9 cellular contexts compared by ENCODE assay signal in genomic region chr1:202056644-202057334, GRCh38. TPM values are rescaled to one million over a fixed set of nuclear protein-coding genes. Genes with fewer than 3 reads are reported as not detected.
DNase-seq lines count a peak whose midpoint lies in the region; ATAC-seq and TF ChIP-seq lines count a peak whose summit lies in the region.
"Had no signal": no experiment of that assay in that cellular context is flagged by ENCODE, and none has a peak within 500 bp of the region (broad histone marks: within the 10 kb centered on the region; RNA-seq: fewer than 3 reads in every experiment).

No MANE protein-coding gene starts in this region.

- no peaks in the 10 kb centered on the region for H3K27me3 ChIP-seq in esophagus muscularis mucosa

- WGBS in urinary bladder: 80% methylated on average over 17 of the region's 17 CpGs
- 100% methylated on average over 1 of the region's 17 CpGs for WGBS in esophagus muscularis mucosa

- no peaks in the 10 kb centered on the region for H3K9me3 Mint-ChIP-seq in stimulated activated naive CD8-positive, alpha-beta T cell treated with anti-CD3 and anti-CD28 coated beads, Interleukin-15, amount 100 ng/mL, for 72 hours
- H3K9me3 Mint-ChIP-seq: activated T-helper 17 cell treated with anti-CD3 and anti-CD28 coated beads, Interleukin-2, amount 50 U/mL, for 72 hours had no signal

- no peak for TF ChIP-seq EP300 in esophagus muscularis mucosa (IDR thresholded peaks at IDR 0.05)

- H3K27ac ChIP-seq in urinary bladder (ENCODE audit: low read depth) (peak overlapping the region; percentile 60), esophagus muscularis mucosa (replicated peaks in 1 of 4) (no peak overlapping the region)

- TF ChIP-seq POLR2A in esophagus muscularis mucosa (IDR thresholded peaks at IDR 0.05; ENCODE audit: low read depth): no peak

- intact Hi-C loops in esophagus muscularis mucosa (cut with DNase I): no loop called here

- H3K36me3 ChIP-seq in urinary bladder (ENCODE audit: insufficient read depth): no peaks in the 10 kb centered on the region
- no peaks in the 10 kb centered on the region for H3K36me3 ChIP-seq in esophagus muscularis mucosa

- no peak for TF ChIP-seq CTCF in esophagus muscularis mucosa (IDR thresholded peaks at IDR 0.05)

- no peaks in the 10 kb centered on the region for H3K4me1 ChIP-seq in urinary bladder (ENCODE audit: insufficient read depth)
- H3K4me1 ChIP-seq in esophagus muscularis mucosa: peaks cover 0 to 3% (median 0%) of the 10 kb centered on the region in 4 donors

- DNase-seq in NCI-H82 (lab: John Stamatoyannopoulos, UW): peak; percentile 52
- no peak for DNase-seq in NCI-H82 treated with DMSO at 0.1 percent for 48 hours (lab: John Stamatoyannopoulos, UW; ENCODE audit: unreplicated experiment)
- peak; percentile 9 for DNase-seq in NOMO-1 treated with dmso at 0.1 percent for 144 hours (lab: John Stamatoyannopoulos, UW; ENCODE audit: unreplicated experiment)
- DNase-seq in iPS-NIHi7 (ENCODE audit: extremely low spot score): peak; percentile 24
- DNase-seq in stimulated activated naive CD8-positive, alpha-beta T cell treated with anti-CD3 and anti-CD28 coated beads, Interleukin-15, amount 100 ng/mL, for 72 hours: no peak
- no peak for DNase-seq in esophagus muscularis mucosa (ENCODE audit: extremely low spot score)

- ATAC-seq in stimulated activated naive CD8-positive, alpha-beta T cell treated with anti-CD3 and anti-CD28 coated beads, Interleukin-15, amount 100 ng/mL, for 72 hours: no peak
- ATAC-seq in HG03521 (IDR thresholded peaks at IDR 0.05; ENCODE audit: unreplicated experiment): no peak
- ATAC-seq: activated T-helper 17 cell treated with anti-CD3 and anti-CD28 coated beads, Interleukin-2, amount 50 U/mL, for 72 hours had no signal

- H3K9me3 ChIP-seq in esophagus muscularis mucosa: no peaks in the 10 kb centered on the region

- no peak overlapping the region for H3K4me3 Mint-ChIP-seq in stimulated activated naive CD8-positive, alpha-beta T cell treated with anti-CD3 and anti-CD28 coated beads, Interleukin-15, amount 100 ng/mL, for 72 hours
- H3K4me3 Mint-ChIP-seq: activated T-helper 17 cell treated with anti-CD3 and anti-CD28 coated beads, Interleukin-2, amount 50 U/mL, for 72 hours had no signal

- no peaks in the 10 kb centered on the region for H3K4me1 Mint-ChIP-seq in stimulated activated naive CD8-positive, alpha-beta T cell treated with anti-CD3 and anti-CD28 coated beads, Interleukin-15, amount 100 ng/mL, for 72 hours
- H3K4me1 Mint-ChIP-seq: activated T-helper 17 cell treated with anti-CD3 and anti-CD28 coated beads, Interleukin-2, amount 50 U/mL, for 72 hours had no signal

- peaks cover 8% of the 10 kb centered on the region for H3K27me3 Mint-ChIP-seq in stimulated activated naive CD8-positive, alpha-beta T cell treated with anti-CD3 and anti-CD28 coated beads, Interleukin-15, amount 100 ng/mL, for 72 hours

- H3K4me3 ChIP-seq in urinary bladder (ENCODE audit: low read depth, low read length): no peak overlapping the region
- no peak overlapping the region for H3K4me3 ChIP-seq in esophagus muscularis mucosa

- no peak overlapping the region for H3K27ac Mint-ChIP-seq in stimulated activated naive CD8-positive, alpha-beta T cell treated with anti-CD3 and anti-CD28 coated beads, Interleukin-15, amount 100 ng/mL, for 72 hours
- H3K27ac Mint-ChIP-seq: activated T-helper 17 cell treated with anti-CD3 and anti-CD28 coated beads, Interleukin-2, amount 50 U/mL, for 72 hours had no signal

RNA-seq across cellular contexts. Expression of gene ELF3, which starts 46.4 kb away (rescaled TPM):
- total RNA-seq in urinary bladder (123 TPM), esophagus muscularis mucosa (1 to 10 TPM in 2 of 4 donors, under 1 TPM in 1, not detected in 1; 0.17 to 2.9 (median 1.2) TPM)
- 120 TPM for polyA plus RNA-seq in urinary bladder

Comparison
In these comparisons a context has a peak if more than half of its experiments do, and no peak if none do; other contexts are left out.
1. DNase-seq: peak in NCI-H82 (single experiment), NOMO-1 treated with dmso at 0.1 percent for 144 hours (single experiment) and iPS-NIHi7 (single experiment); none in NCI-H82 treated with DMSO at 0.1 percent for 48 hours (single experiment), stimulated activated naive CD8-positive, alpha-beta T cell treated with anti-CD3 and anti-CD28 coated beads, Interleukin-15, amount 100 ng/mL, for 72 hours (0 of 2) and esophagus muscularis mucosa (single experiment).
2. RNA of gene ELF3, which starts 46.4 kb away (total RNA-seq): 123 TPM in urinary bladder (single experiment); 0.17 to 2.9 TPM in esophagus muscularis mucosa; every median in the first group is over 10 times any median in the second.